24 cellular contexts compared by ENCODE assay signal in genomic region chr3:178996399-178996798, GRCh38.
"Had no signal": no experiment of that assay in that cellular context is flagged by ENCODE, and none has a peak within 500 bp of the region (broad histone marks: within the 10 kb centered on the region; RNA-seq: fewer than 3 reads in every experiment).

No MANE protein-coding gene starts in this region.

- H3K27ac Mint-ChIP-seq: activated naive CD4-positive, alpha-beta T cell treated with anti-CD3 and anti-CD28 coated beads, Interleukin-2, amount 10 ng/mL, durations not matched to agents 7 days and 5 days; brain; endodermal cell had no signal

- ATAC-seq: activated T-cell treated with anti-CD3 and anti-CD28 coated beads, Interleukin-2, amount 50 U/mL, for 4 hours; esophagus mucosa; gastrocnemius medialis; heart left ventricle had no signal

- H3K4me1 Mint-ChIP-seq: activated naive CD4-positive, alpha-beta T cell treated with anti-CD3 and anti-CD28 coated beads, Interleukin-2, amount 10 ng/mL, durations not matched to agents 7 days and 5 days; brain had no signal

- H3K27ac ChIP-seq: ascending aorta, breast epithelium, cardiac muscle cell, colonic mucosa, gastrocnemius medialis, heart left ventricle had no signal

- H3K4me3 Mint-ChIP-seq: activated naive CD4-positive, alpha-beta T cell treated with anti-CD3 and anti-CD28 coated beads, Interleukin-2, amount 10 ng/mL, durations not matched to agents 7 days and 5 days; activated T-cell treated with anti-CD3 and anti-CD28 coated beads, Interleukin-2, amount 50 U/mL, for 4 hours; brain; endodermal cell had no signal

- DNase-seq: activated CD4-positive, alpha-beta T cell treated with anti-CD3 and anti-CD28 coated beads for 4 hours; activated CD4-positive, alpha-beta T cell treated with anti-CD3 and anti-CD28 coated beads, Interleukin-2, amount 50 U/mL, for 1 hour; activated CD4-positive, alpha-beta T cell treated with anti-CD3 and anti-CD28 coated beads, Interleukin-2, amount 50 U/mL, for 48 hours; activated CD4-positive, CD25-positive, alpha-beta regulatory T cell; activated CD4-positive, CD25-positive, alpha-beta regulatory T cell treated with anti-CD3 and anti-CD28 coated beads, Interleukin-2, amount 50 U/mL, for 72 hours; activated CD8-positive, alpha-beta memory T cell treated with anti-CD3 and anti-CD28 coated beads for 24 hours; activated gamma-delta T cell; activated naive CD4-positive, alpha-beta T cell; activated naive CD4-positive, alpha-beta T cell treated with anti-CD3 and anti-CD28 coated beads, Interleukin-2, amount 10 ng/mL, durations not matched to agents 7 days and 5 days; activated T-cell treated with anti-CD3 and anti-CD28 coated beads, Interleukin-2, amount 50 U/mL, for 4 hours; central memory CD4-positive, alpha-beta T cell; cerebellar nuclear complex; colonic mucosa; effector memory CD4-positive, alpha-beta T cell; endodermal cell; foreskin fibroblast; gastrocnemius medialis; glutamatergic neuron; heart left ventricle had no signal

- H3K9me3 ChIP-seq: ascending aorta, colonic mucosa, gastrocnemius medialis had no signal

- H3K27me3 ChIP-seq: ascending aorta, breast epithelium, cardiac muscle cell, colonic mucosa, gastrocnemius medialis, heart left ventricle had no signal

- H3K36me3 Mint-ChIP-seq: activated naive CD4-positive, alpha-beta T cell treated with anti-CD3 and anti-CD28 coated beads, Interleukin-2, amount 10 ng/mL, durations not matched to agents 7 days and 5 days had no signal

- H3K4me3 ChIP-seq: ascending aorta, breast epithelium, cardiac muscle cell, colonic mucosa, gastrocnemius medialis, heart left ventricle had no signal

- H3K27me3 Mint-ChIP-seq: activated naive CD4-positive, alpha-beta T cell treated with anti-CD3 and anti-CD28 coated beads, Interleukin-2, amount 10 ng/mL, durations not matched to agents 7 days and 5 days; brain had no signal

- H3K36me3 ChIP-seq: breast epithelium, cardiac muscle cell, colonic mucosa, gastrocnemius medialis had no signal

- H3K4me1 ChIP-seq: ascending aorta, breast epithelium, colonic mucosa, gastrocnemius medialis, heart left ventricle had no signal

- H3K9me3 Mint-ChIP-seq: activated naive CD4-positive, alpha-beta T cell treated with anti-CD3 and anti-CD28 coated beads, Interleukin-2, amount 10 ng/mL, durations not matched to agents 7 days and 5 days had no signal
